20 cellular contexts compared by ENCODE assay signal in the genomic region with DNA sequence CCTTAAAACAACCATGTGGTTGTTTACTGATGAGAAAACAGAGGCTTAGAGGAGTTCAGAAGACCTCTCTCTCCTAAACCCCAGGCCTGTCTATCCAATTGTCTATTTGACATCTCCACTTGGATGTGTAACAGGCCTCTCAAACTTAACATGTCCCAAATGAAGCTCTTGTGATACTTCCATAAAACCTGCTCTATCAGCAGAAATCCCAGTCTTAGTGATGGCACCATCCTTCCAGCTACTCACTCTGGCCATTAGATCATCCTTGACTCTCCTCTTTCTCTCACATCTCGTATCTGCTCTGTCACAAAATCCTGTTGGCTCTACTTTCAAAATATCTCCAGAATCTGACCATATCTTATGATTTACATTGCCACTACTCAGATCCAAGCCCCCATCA.
"Had no signal": no experiment of that assay in that cellular context is flagged by ENCODE, and none has a peak within 500 bp of the region (broad histone marks: within the 10 kb centered on the region; RNA-seq: fewer than 3 reads in every experiment).

No MANE protein-coding gene starts in this region.

- DNase-seq: central memory CD4-positive, alpha-beta T cell; cortex of kidney; dorsolateral prefrontal cortex; effector CD8-positive, alpha-beta T cell; gastrocnemius medialis; immature natural killer cell; kidney; left cardiac atrium; left ventricle myocardium superior; naive thymus-derived CD8-positive, alpha-beta T cell; ovary; stimulated activated CD4-positive, alpha-beta T cell treated with anti-CD3 and anti-CD28 coated beads, Interleukin-1b, Interleukin-23, amount 100 ng/mL, for 48 hours; stimulated activated CD4-positive, alpha-beta T cell treated with anti-CD3 and anti-CD28 coated beads, Interleukin-4, amount 100 ng/mL, for 24 hours; testis had no signal

- H3K4me1 ChIP-seq: gastrocnemius medialis, right atrium auricular region, testis, tibial nerve had no signal

- ATAC-seq: gastrocnemius medialis; left cardiac atrium; left ventricle myocardium superior; naive thymus-derived CD8-positive, alpha-beta T cell; stimulated activated memory B cell treated with anti-CD40 and anti-IgM and Interleukin-4, amounts not matched to agents 10 μg/mL and 1 μg/mL and 100 μg/mL, for 72 hours had no signal

- H3K4me1 Mint-ChIP-seq: immature natural killer cell; naive thymus-derived CD8-positive, alpha-beta T cell; stimulated activated memory B cell treated with anti-CD40 and anti-IgM and Interleukin-4, amounts not matched to agents 10 μg/mL and 1 μg/mL and 100 μg/mL, for 72 hours had no signal

- H3K36me3 ChIP-seq: gastrocnemius medialis, neutrophil, ovary had no signal

- H3K27ac ChIP-seq: dorsolateral prefrontal cortex, gastrocnemius medialis, neutrophil, ovary, right atrium auricular region, testis, tibial nerve had no signal

- FAIRE-seq: kidney had no signal

- H3K9me3 ChIP-seq: gastrocnemius medialis, neutrophil, ovary, right atrium auricular region, testis, tibial nerve had no signal

- H3K4me3 Mint-ChIP-seq: immature natural killer cell; naive thymus-derived CD8-positive, alpha-beta T cell; stimulated activated memory B cell treated with anti-CD40 and anti-IgM and Interleukin-4, amounts not matched to agents 10 μg/mL and 1 μg/mL and 100 μg/mL, for 72 hours; stimulated activated naive CD8-positive, alpha-beta T cell treated with anti-CD3 and anti-CD28 coated beads, Interleukin-15, Interleukin-2, amounts not matched to agents 100 ng/mL and 50 ng/mL, for 24 hours had no signal

- H3K27me3 Mint-ChIP-seq: naive thymus-derived CD8-positive, alpha-beta T cell; stimulated activated naive CD8-positive, alpha-beta T cell treated with anti-CD3 and anti-CD28 coated beads, Interleukin-15, Interleukin-2, amounts not matched to agents 100 ng/mL and 50 ng/mL, for 24 hours had no signal

- H3K27me3 ChIP-seq: dorsolateral prefrontal cortex, gastrocnemius medialis, neutrophil, ovary, right atrium auricular region, testis, tibial nerve had no signal

- H3K9me3 Mint-ChIP-seq: immature natural killer cell; stimulated activated memory B cell treated with anti-CD40 and anti-IgM and Interleukin-4, amounts not matched to agents 10 μg/mL and 1 μg/mL and 100 μg/mL, for 72 hours; stimulated activated naive CD8-positive, alpha-beta T cell treated with anti-CD3 and anti-CD28 coated beads, Interleukin-15, Interleukin-2, amounts not matched to agents 100 ng/mL and 50 ng/mL, for 24 hours had no signal

- H3K4me3 ChIP-seq: dorsolateral prefrontal cortex, gastrocnemius medialis, lung, ovary, right atrium auricular region, testis, tibial nerve had no signal

- H3K27ac Mint-ChIP-seq: immature natural killer cell; stimulated activated memory B cell treated with anti-CD40 and anti-IgM and Interleukin-4, amounts not matched to agents 10 μg/mL and 1 μg/mL and 100 μg/mL, for 72 hours; stimulated activated naive CD8-positive, alpha-beta T cell treated with anti-CD3 and anti-CD28 coated beads, Interleukin-15, Interleukin-2, amounts not matched to agents 100 ng/mL and 50 ng/mL, for 24 hours had no signal
